ENCODE assay signal across 2 cellular contexts in the genomic region with DNA sequence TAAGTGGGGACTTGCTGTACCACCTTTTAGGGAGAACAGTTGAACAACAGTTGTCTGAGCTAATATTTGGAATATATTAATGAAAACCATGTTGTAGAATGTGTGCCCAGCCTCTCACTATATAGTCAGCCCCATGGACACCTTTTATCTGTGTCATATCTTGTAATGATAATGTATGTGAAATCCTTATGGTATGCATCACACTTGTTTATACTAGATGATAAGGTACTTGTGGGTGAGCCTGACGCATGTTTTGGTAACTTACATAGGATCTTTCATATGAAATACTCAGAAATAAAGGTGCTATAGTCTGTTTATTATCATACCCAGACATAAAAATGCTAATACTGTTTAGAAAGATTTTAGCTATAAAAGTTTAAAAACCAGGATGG.
TF ChIP-seq lines count a peak whose summit lies in the region.

No MANE protein-coding gene starts in this region.

TF ChIP-seq in endothelial cell of umbilical vein, 7 proteins besides CTCF, POLR2A, EP300 and RAD21:
- TF ChIP-seq FOS (IDR thresholded peaks at IDR 0.05; ENCODE audit: borderline replicate concordance, insufficient read depth, low read length) (no peak), EZH2 (IDR thresholded peaks at IDR 0.05; ENCODE audit: borderline replicate concordance, low read depth, low read length, severe bottlenecking) (no peak), JUN (IDR thresholded peaks at IDR 0.05; ENCODE audit: borderline replicate concordance, insufficient read depth, insufficient read length, low read depth) (no peak), POLR2AphosphoS5 (IDR thresholded peaks at IDR 0.05; ENCODE audit: insufficient read depth, low read depth, low read length) (no peak), GATA2 (IDR thresholded peaks at IDR 0.05; ENCODE audit: insufficient read depth, insufficient read length, low read depth, low read length) (no peak), MYC (IDR thresholded peaks at IDR 0.05; ENCODE audit: low read depth, low read length) (no peak)
- TF ChIP-seq, protein P1, sequence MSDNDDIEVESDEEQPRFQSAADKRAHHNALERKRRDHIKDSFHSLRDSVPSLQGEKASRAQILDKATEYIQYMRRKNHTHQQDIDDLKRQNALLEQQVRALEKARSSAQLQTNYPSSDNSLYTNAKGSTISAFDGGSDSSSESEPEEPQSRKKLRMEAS (IDR thresholded peaks at IDR 0.05; ENCODE audit: insufficient read depth, insufficient read length) = no peak

TF ChIP-seq in HepG2, 621 proteins besides CTCF, POLR2A, EP300 and RAD21:
- TF ChIP-seq ZNF296 (CRISPR knock-in tag; conservative IDR thresholded peaks at IDR 0.05) (no peak), EZH2 (conservative IDR thresholded peaks at IDR 0.05; ENCODE audit: low read depth, low read length) (no peak)
- TF ChIP-seq, protein P2, sequence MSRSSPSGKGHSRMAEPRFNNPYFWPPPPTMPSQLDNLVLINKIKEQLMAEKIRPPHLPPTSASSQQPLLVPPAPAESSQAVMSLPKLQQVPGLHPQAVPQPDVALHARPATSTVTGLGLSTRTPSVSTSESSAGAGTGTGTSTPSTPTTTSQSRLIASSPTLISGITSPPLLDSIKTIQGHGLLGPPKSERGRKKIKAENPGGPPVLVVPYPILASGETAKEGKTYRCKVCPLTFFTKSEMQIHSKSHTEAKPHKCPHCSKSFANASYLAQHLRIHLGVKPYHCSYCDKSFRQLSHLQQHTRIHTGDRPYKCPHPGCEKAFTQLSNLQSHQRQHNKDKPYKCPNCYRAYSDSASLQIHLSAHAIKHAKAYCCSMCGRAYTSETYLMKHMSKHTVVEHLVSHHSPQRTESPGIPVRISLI (CRISPR knock-in tag; IDR thresholded peaks at IDR 0.05; ENCODE audit: borderline replicate concordance) = no peak
TF ChIP-seq in HepG2: peak in this region for 0.
